ENCODE assay signal across 21 cellular contexts in the genomic region with DNA sequence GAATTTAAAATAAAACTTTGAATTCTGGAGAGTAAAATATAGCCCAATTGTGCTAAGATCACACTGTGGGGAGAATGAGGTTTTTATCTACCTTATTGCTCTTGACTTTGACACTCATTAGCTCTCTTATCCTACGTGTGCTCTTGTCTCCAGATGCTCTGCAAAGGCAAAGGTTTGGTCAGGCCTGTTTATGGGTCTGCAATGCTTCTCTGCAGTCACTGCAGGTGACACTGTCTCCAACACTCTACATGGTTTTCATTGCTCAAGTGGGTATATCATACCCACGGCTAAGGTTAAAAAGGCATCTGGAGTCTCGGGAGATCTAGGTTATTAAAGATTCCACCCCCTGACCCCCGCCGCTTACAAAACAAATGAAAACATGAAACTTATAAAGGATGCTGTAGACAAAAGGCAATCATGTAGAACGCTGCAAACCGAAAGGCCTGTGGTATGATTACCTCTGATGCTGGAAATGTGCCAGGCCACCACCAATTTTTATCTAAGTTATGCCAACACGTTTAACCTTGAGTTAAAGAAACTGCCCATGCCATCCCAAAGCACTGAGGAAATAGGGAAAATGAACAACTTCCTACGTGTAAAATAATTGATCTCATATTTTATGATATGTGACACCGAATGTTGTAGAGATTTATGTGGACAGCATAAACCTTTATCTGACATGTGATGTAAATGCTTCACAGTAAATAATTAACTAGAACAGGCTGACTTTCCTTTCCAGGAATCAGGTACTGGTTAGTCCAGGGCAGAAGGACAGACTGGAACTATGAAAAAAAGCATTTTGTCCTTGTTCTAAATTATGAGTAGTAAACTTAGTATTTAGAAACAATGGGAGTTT.
DNase-seq lines count a peak whose midpoint lies in the region; ATAC-seq, FAIRE-seq and TF ChIP-seq lines count a peak whose summit lies in the region.
"Had no signal": no experiment of that assay in that cellular context is flagged by ENCODE, and none has a peak within 500 bp of the region (broad histone marks: within the 10 kb centered on the region; RNA-seq: fewer than 3 reads in every experiment).

No MANE protein-coding gene starts in this region.

- H3K4me3 Mint-ChIP-seq in activated CD4-positive, alpha-beta T cell treated with anti-CD3 and anti-CD28 coated beads, Interleukin-2, amount 10 ng/mL, durations not matched to agents 24 days and 14 days: no peak overlapping the region
- no peak overlapping the region for H3K4me3 Mint-ChIP-seq in T-helper 17 cell
- H3K4me3 Mint-ChIP-seq: activated CD4-positive, alpha-beta memory T cell treated with anti-CD3 and anti-CD28 coated beads, Interleukin-2, amount 10 ng/mL, durations not matched to agents 7 days and 5 days; central memory CD8-positive, alpha-beta T cell; memory B cell; neural crest cell had no signal

- no peaks in the 10 kb centered on the region for H3K9me3 Mint-ChIP-seq in activated CD4-positive, alpha-beta T cell treated with anti-CD3 and anti-CD28 coated beads, Interleukin-2, amount 10 ng/mL, durations not matched to agents 24 days and 14 days
- H3K9me3 Mint-ChIP-seq: activated CD4-positive, alpha-beta memory T cell treated with anti-CD3 and anti-CD28 coated beads, Interleukin-2, amount 10 ng/mL, durations not matched to agents 7 days and 5 days; central memory CD8-positive, alpha-beta T cell; memory B cell; neural crest cell had no signal

- H3K27ac ChIP-seq in kidney (ENCODE audit: low read depth in 2 of 2, low read length in 2 of 2) (peak overlapping the region; percentile 85 to 91), small intestine (ENCODE audit: low read depth in 1 of 2, low read length in 1 of 2) (peak overlapping the region in 1 of 2 donors; percentile 55)
- H3K27ac ChIP-seq: 22Rv1, adrenal gland, suprapubic skin had no signal

- no peak for TF ChIP-seq CTCF in kidney (IDR thresholded peaks at IDR 0.05; ENCODE audit: borderline replicate concordance, extremely low read depth, insufficient read depth)

- peak overlapping the region; percentile 27 to 36 for H3K4me3 ChIP-seq in kidney (ENCODE audit: low read length in 2 of 2)
- peak overlapping the region in 1 of 2 donors; percentile 19 for H3K4me3 ChIP-seq in small intestine (ENCODE audit: low read depth in 1 of 2, low read length in 2 of 2)
- H3K4me3 ChIP-seq: adrenal gland, GM12878, suprapubic skin had no signal

- no peaks in the 10 kb centered on the region for H3K36me3 Mint-ChIP-seq in activated CD4-positive, alpha-beta T cell treated with anti-CD3 and anti-CD28 coated beads, Interleukin-2, amount 10 ng/mL, durations not matched to agents 24 days and 14 days (ENCODE audit: low read depth)
- no peaks in the 10 kb centered on the region for H3K36me3 Mint-ChIP-seq in T-helper 17 cell (ENCODE audit: low read depth)
- H3K36me3 Mint-ChIP-seq: memory B cell had no signal

- peaks cover 14 to 15% of the 10 kb centered on the region in 2 donors for H3K4me1 ChIP-seq in kidney (ENCODE audit: control insufficient read depth in 1 of 2, insufficient read depth in 1 of 2, low read depth in 1 of 2, low read length in 2 of 2)
- no peaks in the 10 kb centered on the region for H3K4me1 ChIP-seq in small intestine (ENCODE audit: control insufficient read depth in 2 of 2, insufficient read depth in 1 of 2, low read depth in 1 of 2, low read length in 1 of 2)
- H3K4me1 ChIP-seq: suprapubic skin had no signal

- ATAC-seq in GM18870 (IDR thresholded peaks at IDR 0.05; ENCODE audit: unreplicated experiment) (no peak), T-helper 17 cell (no peak)
- ATAC-seq: GM12878, Panc1 had no signal

- H3K36me3 ChIP-seq in kidney (ENCODE audit: control insufficient read depth in 1 of 2, insufficient read depth in 2 of 2, low read length in 2 of 2) (no peaks in the 10 kb centered on the region), small intestine (ENCODE audit: control insufficient read depth in 2 of 2, insufficient read depth in 2 of 2, low read length in 2 of 2) (no peaks in the 10 kb centered on the region)
- H3K36me3 ChIP-seq: adrenal gland, suprapubic skin had no signal

- intact Hi-C loops in kidney (cut with DNase I): no loop called here
- intact Hi-C loops in activated CD4-positive, alpha-beta T cell treated with anti-CD3 and anti-CD28 coated beads, Interleukin-2, amount 10 ng/mL, durations not matched to agents 24 days and 14 days (cut with micrococcal nuclease): no loop called here

- 7 to 60% (median 28%) methylated on average over 10 of the region's 10 CpGs for WGBS in small intestine, 3 donors

- H3K27ac Mint-ChIP-seq in activated CD4-positive, alpha-beta T cell treated with anti-CD3 and anti-CD28 coated beads, Interleukin-2, amount 10 ng/mL, durations not matched to agents 24 days and 14 days: no peak overlapping the region
- H3K27ac Mint-ChIP-seq in T-helper 17 cell: no peak overlapping the region
- H3K27ac Mint-ChIP-seq: activated CD4-positive, alpha-beta memory T cell treated with anti-CD3 and anti-CD28 coated beads, Interleukin-2, amount 10 ng/mL, durations not matched to agents 7 days and 5 days; memory B cell had no signal

- FAIRE-seq in kidney (lab: Jason Lieb, UNC) (peak; percentile 54), small intestine (lab: Jason Lieb, UNC) (peak; percentile 81)
- FAIRE-seq: GM12878 had no signal

- H3K4me1 Mint-ChIP-seq in activated CD4-positive, alpha-beta T cell treated with anti-CD3 and anti-CD28 coated beads, Interleukin-2, amount 10 ng/mL, durations not matched to agents 24 days and 14 days: no peaks in the 10 kb centered on the region
- no peaks in the 10 kb centered on the region for H3K4me1 Mint-ChIP-seq in T-helper 17 cell
- H3K4me1 Mint-ChIP-seq: activated CD4-positive, alpha-beta memory T cell treated with anti-CD3 and anti-CD28 coated beads, Interleukin-2, amount 10 ng/mL, durations not matched to agents 7 days and 5 days; central memory CD8-positive, alpha-beta T cell; memory B cell had no signal

- H3K9ac ChIP-seq in kidney (ENCODE audit: low read length in 2 of 2): peak overlapping the region in 1 of 2 donors; percentile 3

- no peaks in the 10 kb centered on the region for H3K9me3 ChIP-seq in kidney (ENCODE audit: control insufficient read depth in 1 of 2, low read length in 2 of 2)
- H3K9me3 ChIP-seq in small intestine (ENCODE audit: control insufficient read depth, low read depth): no peaks in the 10 kb centered on the region
- H3K9me3 ChIP-seq in T-helper 17 cell (ENCODE audit: control insufficient read depth, low read length, poor library complexity, severe bottlenecking): no peaks in the 10 kb centered on the region
- H3K9me3 ChIP-seq: adrenal gland, suprapubic skin had no signal

- no peaks in the 10 kb centered on the region for H3K27me3 Mint-ChIP-seq in activated CD4-positive, alpha-beta T cell treated with anti-CD3 and anti-CD28 coated beads, Interleukin-2, amount 10 ng/mL, durations not matched to agents 24 days and 14 days
- H3K27me3 Mint-ChIP-seq in T-helper 17 cell: no peaks in the 10 kb centered on the region
- H3K27me3 Mint-ChIP-seq: activated CD4-positive, alpha-beta memory T cell treated with anti-CD3 and anti-CD28 coated beads, Interleukin-2, amount 10 ng/mL, durations not matched to agents 7 days and 5 days; central memory CD8-positive, alpha-beta T cell; memory B cell had no signal

- no peaks in the 10 kb centered on the region for H3K27me3 ChIP-seq in small intestine (ENCODE audit: control insufficient read depth in 2 of 2, insufficient read depth in 2 of 2, low read length in 2 of 2)
- H3K27me3 ChIP-seq: adrenal gland, suprapubic skin had no signal

- peak; percentile 2 for DNase-seq in DMS153 treated with DMSO at 0.1 percent for 48 hours (lab: John Stamatoyannopoulos, UW; ENCODE audit: unreplicated experiment)
- no peak for DNase-seq in DMS153 (lab: John Stamatoyannopoulos, UW)
- peak; percentile 3 for DNase-seq in NCI-H510A (lab: John Stamatoyannopoulos, UW)
- DNase-seq in kidney: no peak
- peak; percentile 85 for DNase-seq in small intestine
- DNase-seq in activated CD4-positive, alpha-beta T cell treated with anti-CD3 and anti-CD28 coated beads, Interleukin-2, amount 10 ng/mL, durations not matched to agents 24 days and 14 days: no peak
- DNase-seq in T-helper 17 cell: no peak
- DNase-seq: activated CD4-positive, alpha-beta memory T cell treated with anti-CD3 and anti-CD28 coated beads, Interleukin-2, amount 10 ng/mL, durations not matched to agents 7 days and 5 days; adrenal gland; C1 segment of cervical spinal cord; foreskin melanocyte; GOT3; NCI-H446 had no signal

Comparison
In these comparisons a context has a peak if more than half of its experiments do, and no peak if none do; other contexts are left out.
1. DNase-seq: peak in DMS153 treated with DMSO at 0.1 percent for 48 hours (single experiment), NCI-H510A (single experiment) and small intestine (single experiment); none in DMS153 (single experiment), kidney (single experiment), activated CD4-positive, alpha-beta T cell treated with anti-CD3 and anti-CD28 coated beads, Interleukin-2, amount 10 ng/mL, durations not matched to agents 24 days and 14 days (single experiment) and T-helper 17 cell (0 of 3).